27 cellular contexts compared by ENCODE assay signal in genomic region chr4:132737344-132737743, GRCh38.
A peak's percentile ranks its signal among the peaks of the same experiment; 100 is the strongest.
DNase-seq lines count a peak whose midpoint lies in the region; ATAC-seq and TF ChIP-seq lines count a peak whose summit lies in the region.
"Had no signal": no experiment of that assay in that cellular context is flagged by ENCODE, and none has a peak within 500 bp of the region (broad histone marks: within the 10 kb centered on the region; RNA-seq: fewer than 3 reads in every experiment).

No MANE protein-coding gene starts in this region.

- no peak overlapping the region for H4K5ac ChIP-seq in H9 (ENCODE audit: insufficient read length, low read depth, low read length)

- H3K27ac Mint-ChIP-seq in H9, result peak overlapping the region in 1 of 3 experiments; percentile 72; a peak in 1 of 7 replicates
- H3K27ac Mint-ChIP-seq in type B pancreatic cell, result no peak overlapping the region
- H3K27ac Mint-ChIP-seq: activated CD8-positive, alpha-beta memory T cell treated with anti-CD3 and anti-CD28 coated beads, Interleukin-2, amount 10 ng/mL, durations not matched to agents 7 days and 5 days; naive B cell had no signal

- H3T11ph ChIP-seq in H9 (ENCODE audit: low read length), result no peak overlapping the region

- peak; percentile 68 for DNase-seq in H9
- DNase-seq in WERI-Rb-1, result peak; percentile 17
- DNase-seq in iPS DF 6.9 (ENCODE audit: low read depth, low spot score), result peak; percentile 18
- DNase-seq in type B pancreatic cell (ENCODE audit: extremely low spot score, unreplicated experiment), result no peak
- no peak for DNase-seq in NCI-H2081 (lab: John Stamatoyannopoulos, UW)
- no peak for DNase-seq in NCI-H2029 (lab: John Stamatoyannopoulos, UW)
- DNase-seq: activated CD4-positive, alpha-beta T cell treated with anti-CD3 and anti-CD28 coated beads, Interleukin-2, amount 50 U/mL, for 4 hours; activated CD4-positive, CD25-positive, alpha-beta regulatory T cell; activated CD8-positive, alpha-beta memory T cell treated with anti-CD3 and anti-CD28 coated beads, Interleukin-2, amount 10 ng/mL, durations not matched to agents 7 days and 5 days; activated gamma-delta T cell treated with Interleukin-2 at 50 U/mL for 16 hours; activated T-cell treated with anti-CD3 and anti-CD28 coated beads, Interleukin-2, amount 50 U/mL, for 4 hours; C1 segment of cervical spinal cord; effector CD8-positive, alpha-beta T cell; EL; IMR-90; midbrain; naive B cell; NCI-H146; NCI-H446 treated with DMSO at 0.1 percent for 48 hours; NCI-H774; T1000; thyroid gland had no signal

- peak; percentile 52; the same call in 2 of the 3 replicates for TF ChIP-seq CTCF in H9 (conservative IDR thresholded peaks at IDR 0.05)
- TF ChIP-seq CTCF in WERI-Rb-1 (IDR thresholded peaks at IDR 0.05; ENCODE audit: low read depth, low read length), result peak; percentile 44
- peak; percentile 21 for TF ChIP-seq CTCF in type B pancreatic cell (conservative IDR thresholded peaks at IDR 0.05)

- no peak overlapping the region for H4K8ac ChIP-seq in H9 (replicated peaks; ENCODE audit: insufficient read length, low read depth, low read length)

- H3K4me1 Mint-ChIP-seq in H9 (peaks cover 3 to 4% of the 10 kb centered on the region in 2 experiments; a peak in 3 of 4 replicates), type B pancreatic cell (ENCODE audit: unreplicated experiment) (no peaks in the 10 kb centered on the region)
- H3K4me1 Mint-ChIP-seq: activated CD8-positive, alpha-beta memory T cell treated with anti-CD3 and anti-CD28 coated beads, Interleukin-2, amount 10 ng/mL, durations not matched to agents 7 days and 5 days; naive B cell had no signal

- H3K9me3 Mint-ChIP-seq in H9 (no peaks in the 10 kb centered on the region), type B pancreatic cell (no peaks in the 10 kb centered on the region)

- no peak overlapping the region for H2BK120ac ChIP-seq in H9 (ENCODE audit: low read depth, low read length, poor library complexity, severe bottlenecking)

- no peak overlapping the region for H2BK20ac ChIP-seq in H9 (ENCODE audit: low read depth, low read length, poor library complexity, severe bottlenecking)

- no peaks in the 10 kb centered on the region for H3K27me3 Mint-ChIP-seq in H9 (ENCODE audit: low read depth)
- H3K27me3 Mint-ChIP-seq in type B pancreatic cell, result no peaks in the 10 kb centered on the region
- H3K27me3 Mint-ChIP-seq: activated CD8-positive, alpha-beta memory T cell treated with anti-CD3 and anti-CD28 coated beads, Interleukin-2, amount 10 ng/mL, durations not matched to agents 7 days and 5 days; naive B cell had no signal

- H3K9ac ChIP-seq in H9 (ENCODE audit: extremely low read depth, insufficient read length, low read length), result no peak overlapping the region

- no peak overlapping the region for H3K18ac ChIP-seq in H9 (ENCODE audit: insufficient read length, low read depth, low read length)

- H3K79me2 ChIP-seq in H9 (ENCODE audit: insufficient read depth, low read length), result no peaks in the 10 kb centered on the region

- H2AK5ac ChIP-seq in H9 (ENCODE audit: insufficient read length, low read length), result no peak overlapping the region

- H3K4me3 Mint-ChIP-seq in H9 (no peak overlapping the region), type B pancreatic cell (no peak overlapping the region)
- H3K4me3 Mint-ChIP-seq: activated CD8-positive, alpha-beta memory T cell treated with anti-CD3 and anti-CD28 coated beads, Interleukin-2, amount 10 ng/mL, durations not matched to agents 7 days and 5 days; activated T-cell treated with anti-CD3 and anti-CD28 coated beads, Interleukin-2, amount 50 U/mL, for 4 hours; naive B cell had no signal

- H4K20me1 ChIP-seq in H9 (ENCODE audit: control insufficient read depth, insufficient read depth, insufficient read length), result no peaks in the 10 kb centered on the region

- H3K56ac ChIP-seq in H9 (ENCODE audit: insufficient read length, low read depth, low read length), result no peak overlapping the region

- no peaks in the 10 kb centered on the region for H3K36me3 ChIP-seq in WERI-Rb-1
- no peaks in the 10 kb centered on the region for H3K36me3 ChIP-seq in iPS DF 6.9 (ENCODE audit: control insufficient read depth, insufficient read depth, low read length)
- H3K36me3 ChIP-seq: ascending aorta, prostate gland, SJSA1, thyroid gland had no signal

- H3K27me3 ChIP-seq in H9 (ENCODE audit: insufficient read depth, low read length), result no peaks in the 10 kb centered on the region
- H3K27me3 ChIP-seq in WERI-Rb-1 (ENCODE audit: insufficient read depth, low read depth, severe bottlenecking), result no peaks in the 10 kb centered on the region
- H3K27me3 ChIP-seq in iPS DF 6.9 (ENCODE audit: control insufficient read depth, insufficient read depth, low read length), result no peaks in the 10 kb centered on the region
- H3K27me3 ChIP-seq: ascending aorta, SJSA1, thyroid gland had no signal

- no peak overlapping the region for H3K4me2 ChIP-seq in H9 (ENCODE audit: insufficient read depth, insufficient read length, low read length)

- WGBS in H9 (ENCODE audit: extremely low coverage, insufficient read length, low lambda C conversion rate), result no CpG with 5 or more reads among the region's 3 CpGs
- WGBS in iPS DF 6.9 (ENCODE audit: insufficient coverage, insufficient read length), result no CpG with 5 or more reads among the region's 3 CpGs

- H3K79me1 ChIP-seq in H9 (ENCODE audit: insufficient read depth, low read depth, low read length, poor library complexity, severe bottlenecking), result no peaks in the 10 kb centered on the region

- H2BK12ac ChIP-seq in H9 (ENCODE audit: insufficient read length, low read depth, low read length), result no peak overlapping the region

- H3K9me3 ChIP-seq in H9 (ENCODE audit: control insufficient read depth, low read depth, low read length) (no peaks in the 10 kb centered on the region), WERI-Rb-1 (ENCODE audit: severe bottlenecking) (no peaks in the 10 kb centered on the region), iPS DF 6.9 (ENCODE audit: control insufficient read depth, insufficient read depth, low read length) (no peaks in the 10 kb centered on the region)
- H3K9me3 ChIP-seq: ascending aorta, prostate gland, thyroid gland had no signal

- H3K27ac ChIP-seq in H9 (ENCODE audit: insufficient read length, low read depth, low read length) (no peak overlapping the region), WERI-Rb-1 (no peak overlapping the region), iPS DF 6.9 (ENCODE audit: low read length) (no peak overlapping the region)
- H3K27ac ChIP-seq: ascending aorta, prostate gland, SJSA1, thyroid gland had no signal

- no peak overlapping the region for H3K23ac ChIP-seq in H9 (ENCODE audit: insufficient read length, low read depth, low read length)

- H3K4me1 ChIP-seq in H9 (ENCODE audit: insufficient read depth, low read length), result no peaks in the 10 kb centered on the region
- H3K4me1 ChIP-seq in iPS DF 6.9 (ENCODE audit: control insufficient read depth, insufficient read depth, low read length), result no peaks in the 10 kb centered on the region
- H3K4me1 ChIP-seq: ascending aorta, prostate gland, SJSA1, thyroid gland had no signal

- no peak overlapping the region for H3K14ac ChIP-seq in H9 (ENCODE audit: insufficient read depth, low read length)

- no peak for ATAC-seq in HG03280 (IDR thresholded peaks at IDR 0.05; ENCODE audit: unreplicated experiment)
- ATAC-seq: activated CD8-positive, alpha-beta memory T cell treated with anti-CD3 and anti-CD28 coated beads, Interleukin-2, amount 10 ng/mL, durations not matched to agents 7 days and 5 days; activated T-cell treated with anti-CD3 and anti-CD28 coated beads, Interleukin-2, amount 50 U/mL, for 4 hours; sciatic nerve had no signal

- H2BK15ac ChIP-seq in H9 (ENCODE audit: low read depth, low read length), result no peak overlapping the region

- H3K23me2 ChIP-seq in H9 (ENCODE audit: insufficient read length, low read depth, low read length, poor library complexity, severe bottlenecking), result no peaks in the 10 kb centered on the region

- no peaks in the 10 kb centered on the region for H3K36me3 Mint-ChIP-seq in H9 (ENCODE audit: insufficient read depth in 1 of 3, low read depth in 3 of 3)
- no peaks in the 10 kb centered on the region for H3K36me3 Mint-ChIP-seq in type B pancreatic cell
- H3K36me3 Mint-ChIP-seq: activated CD8-positive, alpha-beta memory T cell treated with anti-CD3 and anti-CD28 coated beads, Interleukin-2, amount 10 ng/mL, durations not matched to agents 7 days and 5 days; naive B cell had no signal

- H2AFZ ChIP-seq in H9 (ENCODE audit: low read length), result no peak overlapping the region

- H2BK5ac ChIP-seq in H9 (ENCODE audit: insufficient read length, low read length), result no peak overlapping the region

- H3K4me3 ChIP-seq in WERI-Rb-1 (ENCODE audit: low read depth, low read length) (no peak overlapping the region), iPS DF 6.9 (ENCODE audit: low read length) (no peak overlapping the region)
- H3K4me3 ChIP-seq: ascending aorta, prostate gland, SJSA1, thyroid gland had no signal

- H3K4ac ChIP-seq in H9 (ENCODE audit: low read depth, low read length), result no peak overlapping the region

- H4K91ac ChIP-seq in H9 (ENCODE audit: insufficient read length, low read depth, low read length), result no peak overlapping the region

Comparison
In these comparisons a context has a peak if more than half of its experiments do, and no peak if none do; other contexts are left out.
1. DNase-seq: peak in H9 (single experiment), WERI-Rb-1 (single experiment) and iPS DF 6.9 (single experiment); none in type B pancreatic cell (single experiment), NCI-H2081 (0 of 2) and NCI-H2029 (single experiment).
2. Peak in every context shown above with its lines, with median percentiles within 50 percentile points of each other: CTCF ChIP-seq.